11 cellular contexts compared by ENCODE assay signal in genomic region chr1:93575586-93576271, GRCh38.
DNase-seq lines count a peak whose midpoint lies in the region; TF ChIP-seq lines count a peak whose summit lies in the region.
"Had no signal": no experiment of that assay in that cellular context is flagged by ENCODE, and none has a peak within 500 bp of the region (broad histone marks: within the 10 kb centered on the region; RNA-seq: fewer than 3 reads in every experiment).

No MANE protein-coding gene starts in this region.

- no peak overlapping the region for H3K4me2 ChIP-seq in osteoblast (ENCODE audit: insufficient read depth, low read length)

- H3K9me3 ChIP-seq in osteoblast (ENCODE audit: low read depth, low read length) (no peaks in the 10 kb centered on the region), sigmoid colon (no peaks in the 10 kb centered on the region)
- H3K9me3 ChIP-seq: heart left ventricle, lower lobe of right lung had no signal

- no peak for TF ChIP-seq EP300 in sigmoid colon (IDR thresholded peaks at IDR 0.05)

- no peak overlapping the region for H2AFZ ChIP-seq in osteoblast (ENCODE audit: low read length)

- intact Hi-C loops in sigmoid colon (cut with DNase I), result no loop called here

- H3K9me3 Mint-ChIP-seq in chondrocyte (ENCODE audit: low read depth), result no peaks in the 10 kb centered on the region

- H3K27ac ChIP-seq in osteoblast (ENCODE audit: low read depth, low read length), result peak overlapping the region; percentile 23
- peak overlapping the region in 2 of 4 donors; percentile 24 for H3K27ac ChIP-seq in sigmoid colon
- H3K27ac ChIP-seq: lower lobe of right lung had no signal

- no peaks in the 10 kb centered on the region for H3K27me3 Mint-ChIP-seq in chondrocyte (ENCODE audit: low read depth)

- no peak for TF ChIP-seq POLR2A in sigmoid colon (IDR thresholded peaks at IDR 0.05)

- peak overlapping the region; percentile 66 for H3K27ac Mint-ChIP-seq in chondrocyte (ENCODE audit: unreplicated experiment)

- peaks cover 48% of the 10 kb centered on the region for H3K4me1 Mint-ChIP-seq in chondrocyte (ENCODE audit: low read depth)

- no peak overlapping the region for H3K4me3 ChIP-seq in HFF-Myc (replicated peaks; ENCODE audit: low read depth, low read length)
- no peak overlapping the region for H3K4me3 ChIP-seq in osteoblast (ENCODE audit: insufficient read depth, low read length)
- H3K4me3 ChIP-seq in sigmoid colon, result no peak overlapping the region
- H3K4me3 ChIP-seq: heart left ventricle, lower lobe of right lung had no signal

- H3K36me3 ChIP-seq in osteoblast (ENCODE audit: insufficient read depth, low read length), result peaks cover 74% of the 10 kb centered on the region
- peaks cover 0 to 53% (median 27%) of the 10 kb centered on the region in 4 donors for H3K36me3 ChIP-seq in sigmoid colon

- H3K79me2 ChIP-seq in osteoblast (ENCODE audit: insufficient read depth, low read length), result peaks cover 41% of the 10 kb centered on the region

- TF ChIP-seq CTCF in HFF-Myc (IDR thresholded peaks at IDR 0.05; ENCODE audit: low read depth, low read length, missing control alignments), result no peak
- no peak for TF ChIP-seq CTCF in chondrocyte (IDR thresholded peaks at IDR 0.05)
- TF ChIP-seq CTCF in osteoblast (IDR thresholded peaks at IDR 0.05; ENCODE audit: extremely low read depth, low read depth, low read length), result no peak
- no peak for TF ChIP-seq CTCF in sigmoid colon (IDR thresholded peaks at IDR 0.05)

- no peak overlapping the region for H3K4me3 Mint-ChIP-seq in chondrocyte (ENCODE audit: unreplicated experiment)

- H4K20me1 ChIP-seq in osteoblast (ENCODE audit: insufficient read depth, low read length), result peaks cover 14% of the 10 kb centered on the region

- H3K4me1 ChIP-seq in osteoblast (ENCODE audit: insufficient read depth, low read length) (peaks cover 13% of the 10 kb centered on the region), sigmoid colon (peaks cover 0 to 30% (median 8%) of the 10 kb centered on the region in 4 donors)

- peaks cover 14% of the 10 kb centered on the region for H3K36me3 Mint-ChIP-seq in chondrocyte (ENCODE audit: low read depth)

- 90 to 91% methylated on average over 10 of the region's 10 CpGs for WGBS in sigmoid colon, 2 donors

- H3K27me3 ChIP-seq in osteoblast (ENCODE audit: insufficient read depth, low read length), result no peaks in the 10 kb centered on the region
- H3K27me3 ChIP-seq in sigmoid colon, result no peaks in the 10 kb centered on the region
- H3K27me3 ChIP-seq: heart left ventricle had no signal

- DNase-seq in HFF-Myc (ENCODE audit: extremely low read depth, low read depth) (peak; percentile 80), NCI-H510A (lab: John Stamatoyannopoulos, UW) (peak; percentile 93), chondrocyte (ENCODE audit: low spot score) (peak; percentile 41), osteoblast (ENCODE audit: insufficient read length, low spot score, missing footprints) (no peak), T1000 (lab: John Stamatoyannopoulos, UW) (no peak), sigmoid colon (no peak)
- no peak for DNase-seq in stimulated activated CD8-positive, alpha-beta memory T cell treated with anti-CD3 and anti-CD28 coated beads, Interleukin-4, amount 100 ng/mL, for 48 hours
- DNase-seq in stimulated activated CD4-positive, alpha-beta T cell treated with anti-CD3 and anti-CD28 coated beads, Interleukin-4, amount 100 ng/mL, for 1 hour, result no peak
- DNase-seq: effector memory CD4-positive, alpha-beta T cell; lower lobe of right lung had no signal

Comparison
In these comparisons a context has a peak if more than half of its experiments do, and no peak if none do; other contexts are left out.
1. DNase-seq: peak in HFF-Myc (single experiment), NCI-H510A (single experiment) and chondrocyte (single experiment); none in osteoblast (single experiment), stimulated activated CD8-positive, alpha-beta memory T cell treated with anti-CD3 and anti-CD28 coated beads, Interleukin-4, amount 100 ng/mL, for 48 hours (single experiment), T1000 (single experiment), sigmoid colon (single experiment) and stimulated activated CD4-positive, alpha-beta T cell treated with anti-CD3 and anti-CD28 coated beads, Interleukin-4, amount 100 ng/mL, for 1 hour (single experiment).